ENCODE assay signal across 17 cellular contexts in genomic region chr10:17682236-17682946, GRCh38. TPM values are rescaled to one million over a fixed set of nuclear protein-coding genes. Genes with fewer than 3 reads are reported as not detected.
DNase-seq lines count a peak whose midpoint lies in the region; ATAC-seq and TF ChIP-seq lines count a peak whose summit lies in the region.
"Had no signal": no experiment of that assay in that cellular context is flagged by ENCODE, and none has a peak within 500 bp of the region (broad histone marks: within the 10 kb centered on the region; RNA-seq: fewer than 3 reads in every experiment).

No MANE protein-coding gene starts in this region.

- H3K4me3 ChIP-seq in SK-N-SH (ENCODE audit: low read depth in 2 of 2, low read length in 1 of 2) = no peak overlapping the region
- no peak overlapping the region for H3K4me3 ChIP-seq in adrenal gland
- no peak overlapping the region for H3K4me3 ChIP-seq in ascending aorta
- H3K4me3 ChIP-seq: breast epithelium, upper lobe of right lung had no signal

- peaks cover 63% of the 10 kb centered on the region for H3K4me1 Mint-ChIP-seq in activated naive CD8-positive, alpha-beta T cell treated with anti-CD3 and anti-CD28 coated beads, Interleukin-2, amount 50 U/mL, for 24 hours

- H3K9me3 Mint-ChIP-seq in activated naive CD8-positive, alpha-beta T cell treated with anti-CD3 and anti-CD28 coated beads, Interleukin-2, amount 50 U/mL, for 24 hours = no peaks in the 10 kb centered on the region
- H3K9me3 Mint-ChIP-seq: WTC11 had no signal

- CTCF ChIA-PET in SK-N-SH (lab: Yijun Ruan, JAX) = no interaction called here

- no peak overlapping the region for H3K9ac ChIP-seq in SK-N-SH

- H4K20me1 ChIP-seq in SK-N-SH (ENCODE audit: insufficient read depth) = no peaks in the 10 kb centered on the region

- no peaks in the 10 kb centered on the region for H3K9me2 ChIP-seq in SK-N-SH

- peaks cover 16% of the 10 kb centered on the region for H3K36me3 Mint-ChIP-seq in activated naive CD8-positive, alpha-beta T cell treated with anti-CD3 and anti-CD28 coated beads, Interleukin-2, amount 50 U/mL, for 24 hours (ENCODE audit: low read depth)
- H3K36me3 Mint-ChIP-seq: WTC11 had no signal

- no peak overlapping the region for H3K4me2 ChIP-seq in SK-N-SH

- TF ChIP-seq EP300 in SK-N-SH (IDR thresholded peaks at IDR 0.05; ENCODE audit: borderline replicate concordance in 1 of 2, low read depth in 1 of 2, low read length in 1 of 2) = no peak

- H3K79me2 ChIP-seq in SK-N-SH (ENCODE audit: insufficient read depth) = peaks cover 94% of the 10 kb centered on the region

- 100% methylated on average over 2 of the region's 2 CpGs for WGBS in SK-N-SH (ENCODE audit: low lambda C conversion rate)
- 73 to 89% (median 81%) methylated on average over 2 of the region's 2 CpGs for WGBS in adrenal gland, 4 donors

- H3K9me3 ChIP-seq in SK-N-SH (no peaks in the 10 kb centered on the region), adrenal gland (replicated peaks in 1 of 3) (no peaks in the 10 kb centered on the region), ascending aorta (no peaks in the 10 kb centered on the region)
- H3K9me3 ChIP-seq: breast epithelium, upper lobe of right lung had no signal

- peak overlapping the region; percentile 44 for H3K27ac Mint-ChIP-seq in activated naive CD8-positive, alpha-beta T cell treated with anti-CD3 and anti-CD28 coated beads, Interleukin-2, amount 50 U/mL, for 24 hours
- H3K27ac Mint-ChIP-seq: WTC11 had no signal

- peak overlapping the region; percentile 6 for H3K4me3 Mint-ChIP-seq in activated naive CD8-positive, alpha-beta T cell treated with anti-CD3 and anti-CD28 coated beads, Interleukin-2, amount 50 U/mL, for 24 hours
- H3K4me3 Mint-ChIP-seq: memory B cell, WTC11 had no signal

- no peak for TF ChIP-seq POLR2A in adrenal gland (IDR thresholded peaks at IDR 0.05)

- no peak overlapping the region for H2AFZ ChIP-seq in SK-N-SH (ENCODE audit: low read depth)

- H3K27ac ChIP-seq in SK-N-SH (ENCODE audit: low read depth in 2 of 2, low read length in 1 of 2) (no peak overlapping the region), adrenal gland (no peak overlapping the region), ascending aorta (no peak overlapping the region)
- H3K27ac ChIP-seq: breast epithelium, upper lobe of right lung had no signal

- intact Hi-C loops in adrenal gland (cut with DNase I) (no loop called here), ascending aorta (cut with DNase I) (no loop called here)

- ATAC-seq in SK-N-SH treated with all-trans-retinoic acid at 6 μM for 48 hours = no peak
- ATAC-seq in HG02678 (IDR thresholded peaks at IDR 0.05; ENCODE audit: unreplicated experiment) = peak; percentile 33
- peak; percentile 44 for ATAC-seq in activated naive CD8-positive, alpha-beta T cell treated with anti-CD3 and anti-CD28 coated beads, Interleukin-2, amount 50 U/mL, for 24 hours
- ATAC-seq in GM21528 (IDR thresholded peaks at IDR 0.05; ENCODE audit: low FRiP score, unreplicated experiment) = no peak
- ATAC-seq: upper lobe of right lung, WTC11 had no signal

- H3K36me3 ChIP-seq in SK-N-SH (replicated peaks in 1 of 2; ENCODE audit: control insufficient read depth in 1 of 2, insufficient read depth in 2 of 2, low read length in 1 of 2) (peaks cover 0 to 5% of the 10 kb centered on the region in 2 experiments), adrenal gland (replicated peaks in 1 of 2) (no peaks in the 10 kb centered on the region), ascending aorta (no peaks in the 10 kb centered on the region)
- H3K36me3 ChIP-seq: breast epithelium, upper lobe of right lung had no signal

- no peaks in the 10 kb centered on the region for H3K27me3 ChIP-seq in SK-N-SH (ENCODE audit: insufficient read depth)
- no peaks in the 10 kb centered on the region for H3K27me3 ChIP-seq in adrenal gland
- no peaks in the 10 kb centered on the region for H3K27me3 ChIP-seq in ascending aorta
- H3K27me3 ChIP-seq: breast epithelium, upper lobe of right lung had no signal

- no peaks in the 10 kb centered on the region for H3F3A ChIP-seq in SK-N-SH (replicated peaks; ENCODE audit: insufficient read depth)

- no peaks in the 10 kb centered on the region for H3K27me3 Mint-ChIP-seq in activated naive CD8-positive, alpha-beta T cell treated with anti-CD3 and anti-CD28 coated beads, Interleukin-2, amount 50 U/mL, for 24 hours
- H3K27me3 Mint-ChIP-seq: memory B cell had no signal

- no peak for TF ChIP-seq RAD21 in SK-N-SH (IDR thresholded peaks at IDR 0.05; ENCODE audit: low read length)

- H3K4me1 ChIP-seq in SK-N-SH (ENCODE audit: control insufficient read depth in 1 of 2, insufficient read depth in 2 of 2, low read depth in 1 of 2, low read length in 1 of 2) (no peaks in the 10 kb centered on the region; a peak in 1 of 4 replicates), adrenal gland (replicated peaks in 1 of 2) (peaks cover 0 to 18% of the 10 kb centered on the region in 2 donors), ascending aorta (no peaks in the 10 kb centered on the region)
- H3K4me1 ChIP-seq: breast epithelium had no signal

- POLR2A ChIA-PET in SK-N-SH (lab: Yijun Ruan, JAX) = no interaction called here

- TF ChIP-seq CTCF in SK-N-SH (IDR thresholded peaks at IDR 0.05) = no peak
- TF ChIP-seq CTCF in adrenal gland (IDR thresholded peaks at IDR 0.05) = no peak
- no peak for TF ChIP-seq CTCF in ascending aorta (IDR thresholded peaks at IDR 0.05)

- no peak for DNase-seq in SK-N-SH
- no peak for DNase-seq in activated naive CD8-positive, alpha-beta T cell treated with anti-CD3 and anti-CD28 coated beads, Interleukin-2, amount 50 U/mL, for 24 hours
- DNase-seq in medulla oblongata (ENCODE audit: extremely low spot score) = peak; percentile 46
- DNase-seq in adrenal gland = no peak
- DNase-seq in ascending aorta (ENCODE audit: low spot score in 2 of 2) = no peak
- DNase-seq: KBM-7; NCI-H1436 treated with DMSO at 0.1 percent for 48 hours; NCI-H526; nucleus accumbens; stimulated activated CD4-positive, alpha-beta T cell treated with anti-CD3 and anti-CD28 coated beads, Interleukin-12 subunit alpha, Interleukin-12 subunit beta, amount 100 ng/mL, for 4 hours; upper lobe of right lung had no signal

TF ChIP-seq in SK-N-SH treated with all-trans-retinoic acid at 6 μM for 48 hours, 23 proteins besides CTCF, POLR2A, EP300 and RAD21:
- no peak for TF ChIP-seq PPARA (CRISPR knock-in tag; IDR thresholded peaks at IDR 0.05; ENCODE audit: borderline replicate concordance)
- TF ChIP-seq ISL1 (CRISPR knock-in tag; IDR thresholded peaks at IDR 0.05) = peak; percentile 67

TF ChIP-seq in SK-N-SH, 30 proteins besides CTCF, POLR2A, EP300 and RAD21:
- TF ChIP-seq USF1 (IDR thresholded peaks at IDR 0.05; ENCODE audit: borderline replicate concordance, low read depth) (no peak), SIN3A (IDR thresholded peaks at IDR 0.05; ENCODE audit: borderline replicate concordance, low read depth, low read length) (no peak), ELF1 (IDR thresholded peaks at IDR 0.05) (no peak), POLR2AphosphoS5 (IDR thresholded peaks at IDR 0.05; ENCODE audit: low read depth, low read length) (no peak), TEAD4 (IDR thresholded peaks at IDR 0.05; ENCODE audit: borderline replicate concordance, insufficient read depth) (no peak), GABPA (IDR thresholded peaks at IDR 0.05; ENCODE audit: low read depth) (no peak), RXRA (IDR thresholded peaks at IDR 0.05; ENCODE audit: borderline replicate concordance, low read depth) (no peak), TCF12 (IDR thresholded peaks at IDR 0.05) (no peak)
- TF ChIP-seq, protein P1, sequence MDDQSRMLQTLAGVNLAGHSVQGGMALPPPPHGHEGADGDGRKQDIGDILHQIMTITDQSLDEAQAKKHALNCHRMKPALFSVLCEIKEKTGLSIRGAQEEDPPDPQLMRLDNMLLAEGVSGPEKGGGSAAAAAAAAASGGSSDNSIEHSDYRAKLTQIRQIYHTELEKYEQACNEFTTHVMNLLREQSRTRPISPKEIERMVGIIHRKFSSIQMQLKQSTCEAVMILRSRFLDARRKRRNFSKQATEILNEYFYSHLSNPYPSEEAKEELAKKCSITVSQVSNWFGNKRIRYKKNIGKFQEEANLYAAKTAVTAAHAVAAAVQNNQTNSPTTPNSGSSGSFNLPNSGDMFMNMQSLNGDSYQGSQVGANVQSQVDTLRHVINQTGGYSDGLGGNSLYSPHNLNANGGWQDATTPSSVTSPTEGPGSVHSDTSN (IDR thresholded peaks at IDR 0.05) = no peak
TF ChIP-seq in SK-N-SH: peak in this region for 0.

RNA-seq across cellular contexts. Expression of gene STAM, which starts 38.4 kb away (rescaled TPM):
- 19.1 and 23.9 TPM in 2 replicates for polyA plus RNA-seq in SK-N-SH (2012; rRNA removed)
- 19.9 and 21.8 TPM in 2 replicates for polyA plus RNA-seq in SK-N-SH (2012; cell fraction: cytosol; rRNA removed)
- polyA plus RNA-seq in SK-N-SH (2012; cell fraction: nucleus; rRNA removed) = 16.4 and 22.2 TPM in 2 replicates
- 10 to 100 TPM; 22.4 to 37.0 (median 28.4) TPM for total RNA-seq in adrenal gland
- 10 to 100 TPM; 10.3 to 58.4 (median 13.3) TPM for polyA plus RNA-seq in adrenal gland
- 1.5 TPM for total RNA-seq in ascending aorta

Comparison
In these comparisons a context has a peak if more than half of its experiments do, and no peak if none do; other contexts are left out.
1. ATAC-seq: peak in HG02678 (single experiment) and activated naive CD8-positive, alpha-beta T cell treated with anti-CD3 and anti-CD28 coated beads, Interleukin-2, amount 50 U/mL, for 24 hours (single experiment); none in SK-N-SH treated with all-trans-retinoic acid at 6 μM for 48 hours (single experiment) and GM21528 (single experiment).